Comparison of ENCODE assay signal across 29 cellular contexts in genomic region chr2:77191665-77192064, GRCh38.
"Had no signal": no experiment of that assay in that cellular context is flagged by ENCODE, and none has a peak within 500 bp of the region (broad histone marks: within the 10 kb centered on the region; RNA-seq: fewer than 3 reads in every experiment).

No MANE protein-coding gene starts in this region.

- H3K9me3 ChIP-seq: stomach, suprapubic skin, testis, thoracic aorta, thyroid gland, tibial artery, tibial nerve, transverse colon, upper lobe of left lung, upper lobe of right lung, uterus, vagina had no signal

- DNase-seq: stimulated activated CD4-positive, alpha-beta T cell treated with anti-CD3 and anti-CD28 coated beads, Interleukin-2, amount 100 ng/mL, for 48 hours; stimulated activated CD4-positive, alpha-beta T cell treated with anti-CD3 and anti-CD28 coated beads, Interleukin-4, amount 100 ng/mL, for 1 hour; stimulated activated CD4-positive, alpha-beta T cell treated with anti-CD3 and anti-CD28 coated beads, Interleukin-4, amount 100 ng/mL, for 24 hours; stimulated activated CD4-positive, alpha-beta T cell treated with anti-CD3 and anti-CD28 coated beads, Interleukin-4, amount 100 ng/mL, for 4 hours; stimulated activated CD8-positive, alpha-beta memory T cell treated with anti-CD3 and anti-CD28 coated beads, Interleukin-4, amount 100 ng/mL, for 48 hours; stimulated activated naive B cell treated with anti-CD40 and anti-IgM and Interleukin-4, amounts not matched to agents 10 μg/mL and 1 μg/mL and 100 μg/mL, for 72 hours; stimulated activated naive CD4-positive, alpha-beta T cell; stimulated activated naive CD4-positive, alpha-beta T cell treated with Interleukin-2 at 50 U/mL for 16 hours; stimulated activated naive CD8-positive, alpha-beta T cell treated with anti-CD3 and anti-CD28 coated beads, Interleukin-15, amount 100 ng/mL, for 72 hours; stimulated activated naive CD8-positive, alpha-beta T cell treated with anti-CD3 and anti-CD28 coated beads, Interleukin-15, Interleukin-2, amounts not matched to agents 100 U/mL and 50 U/mL, for 24 hours; stomach; substantia nigra; testis; thyroid gland; tibial artery; transverse colon; trophoblast cell; upper lobe of left lung; upper lobe of right lung; uterus had no signal

- FAIRE-seq: urothelium cell line had no signal

- H3K27me3 Mint-ChIP-seq: stimulated activated memory B cell treated with anti-CD40 and anti-IgM and Interleukin-4, amounts not matched to agents 10 μg/mL and 1 μg/mL and 100 μg/mL, for 72 hours; stimulated activated naive B cell treated with anti-CD40 and anti-IgM and Interleukin-4, amounts not matched to agents 10 μg/mL and 1 μg/mL and 100 μg/mL, for 72 hours; stimulated activated naive CD8-positive, alpha-beta T cell treated with anti-CD3 and anti-CD28 coated beads, Interleukin-15, amount 100 ng/mL, for 72 hours; stimulated activated naive CD8-positive, alpha-beta T cell treated with anti-CD3 and anti-CD28 coated beads, Interleukin-15, Interleukin-2, amounts not matched to agents 100 ng/mL and 50 ng/mL, for 24 hours; type B pancreatic cell had no signal

- H3K4me1 ChIP-seq: stomach, suprapubic skin, testis, thyroid gland, tibial artery, tibial nerve, transverse colon, upper lobe of left lung, upper lobe of right lung, uterus, vagina had no signal

- H3K9me3 Mint-ChIP-seq: stimulated activated naive B cell treated with anti-CD40 and anti-IgM and Interleukin-4, amounts not matched to agents 10 μg/mL and 1 μg/mL and 100 μg/mL, for 72 hours; type B pancreatic cell had no signal

- H3K4me3 ChIP-seq: stomach, suprapubic skin, testis, thoracic aorta, thyroid gland, tibial artery, tibial nerve, transverse colon, upper lobe of left lung, upper lobe of right lung, uterus, vagina had no signal

- H3K36me3 ChIP-seq: stomach, suprapubic skin, thoracic aorta, thyroid gland, tibial artery, tibial nerve, transverse colon, upper lobe of left lung, upper lobe of right lung, uterus, vagina had no signal

- H3K27me3 ChIP-seq: stomach, suprapubic skin, testis, thyroid gland, tibial artery, tibial nerve, transverse colon, upper lobe of left lung, upper lobe of right lung, uterus, vagina had no signal

- H3K27ac Mint-ChIP-seq: stimulated activated effector memory CD8-positive, alpha-beta T cell treated with anti-CD3 and anti-CD28 coated beads, Interleukin-12 subunit alpha, Interleukin-12 subunit beta, amount 100 ng/mL, for 72 hours; stimulated activated memory B cell treated with anti-CD40 and anti-IgM and Interleukin-4, amounts not matched to agents 10 μg/mL and 1 μg/mL and 100 μg/mL, for 72 hours; stimulated activated naive B cell treated with anti-CD40 and anti-IgM and Interleukin-4, amounts not matched to agents 10 μg/mL and 1 μg/mL and 100 μg/mL, for 72 hours; stimulated activated naive CD8-positive, alpha-beta T cell treated with anti-CD3 and anti-CD28 coated beads, Interleukin-15, amount 100 ng/mL, for 72 hours; stimulated activated naive CD8-positive, alpha-beta T cell treated with anti-CD3 and anti-CD28 coated beads, Interleukin-15, Interleukin-2, amounts not matched to agents 100 ng/mL and 50 ng/mL, for 24 hours; type B pancreatic cell had no signal

- H3K27ac ChIP-seq: stomach, suprapubic skin, testis, thoracic aorta, thyroid gland, tibial artery, tibial nerve, transverse colon, upper lobe of left lung, upper lobe of right lung, uterus, vagina had no signal

- ATAC-seq: stimulated activated effector memory CD8-positive, alpha-beta T cell treated with anti-CD3 and anti-CD28 coated beads, Interleukin-12 subunit alpha, Interleukin-12 subunit beta, amount 100 ng/mL, for 72 hours; stimulated activated memory B cell treated with anti-CD40 and anti-IgM and Interleukin-4, amounts not matched to agents 10 μg/mL and 1 μg/mL and 100 μg/mL, for 72 hours; stimulated activated naive B cell treated with anti-CD40 and anti-IgM and Interleukin-4, amounts not matched to agents 10 μg/mL and 1 μg/mL and 100 μg/mL, for 72 hours; stimulated activated naive CD8-positive, alpha-beta T cell treated with anti-CD3 and anti-CD28 coated beads, Interleukin-15, amount 100 ng/mL, for 72 hours; stimulated activated naive CD8-positive, alpha-beta T cell treated with anti-CD3 and anti-CD28 coated beads, Interleukin-15, Interleukin-2, amounts not matched to agents 100 U/mL and 50 U/mL, for 24 hours; upper lobe of right lung had no signal

- H3K36me3 Mint-ChIP-seq: stimulated activated effector memory CD8-positive, alpha-beta T cell treated with anti-CD3 and anti-CD28 coated beads, Interleukin-12 subunit alpha, Interleukin-12 subunit beta, amount 100 ng/mL, for 72 hours; stimulated activated memory B cell treated with anti-CD40 and anti-IgM and Interleukin-4, amounts not matched to agents 10 μg/mL and 1 μg/mL and 100 μg/mL, for 72 hours; stimulated activated naive B cell treated with anti-CD40 and anti-IgM and Interleukin-4, amounts not matched to agents 10 μg/mL and 1 μg/mL and 100 μg/mL, for 72 hours; type B pancreatic cell had no signal

- H3K4me1 Mint-ChIP-seq: stimulated activated effector memory CD8-positive, alpha-beta T cell treated with anti-CD3 and anti-CD28 coated beads, Interleukin-12 subunit alpha, Interleukin-12 subunit beta, amount 100 ng/mL, for 72 hours; stimulated activated memory B cell treated with anti-CD40 and anti-IgM and Interleukin-4, amounts not matched to agents 10 μg/mL and 1 μg/mL and 100 μg/mL, for 72 hours; stimulated activated naive B cell treated with anti-CD40 and anti-IgM and Interleukin-4, amounts not matched to agents 10 μg/mL and 1 μg/mL and 100 μg/mL, for 72 hours; stimulated activated naive CD8-positive, alpha-beta T cell treated with anti-CD3 and anti-CD28 coated beads, Interleukin-15, amount 100 ng/mL, for 72 hours had no signal

- H3K4me3 Mint-ChIP-seq: stimulated activated effector memory CD8-positive, alpha-beta T cell treated with anti-CD3 and anti-CD28 coated beads, Interleukin-12 subunit alpha, Interleukin-12 subunit beta, amount 100 ng/mL, for 72 hours; stimulated activated memory B cell treated with anti-CD40 and anti-IgM and Interleukin-4, amounts not matched to agents 10 μg/mL and 1 μg/mL and 100 μg/mL, for 72 hours; stimulated activated naive B cell treated with anti-CD40 and anti-IgM and Interleukin-4, amounts not matched to agents 10 μg/mL and 1 μg/mL and 100 μg/mL, for 72 hours; stimulated activated naive CD8-positive, alpha-beta T cell treated with anti-CD3 and anti-CD28 coated beads, Interleukin-15, amount 100 ng/mL, for 72 hours; stimulated activated naive CD8-positive, alpha-beta T cell treated with anti-CD3 and anti-CD28 coated beads, Interleukin-15, Interleukin-2, amounts not matched to agents 100 ng/mL and 50 ng/mL, for 24 hours; type B pancreatic cell had no signal
